In genomic region chr18:25435462-25435782, GRCh38 we compare ENCODE assay signal across 27 cellular contexts.
"Had no signal": no experiment of that assay in that cellular context is flagged by ENCODE, and none has a peak within 500 bp of the region (broad histone marks: within the 10 kb centered on the region; RNA-seq: fewer than 3 reads in every experiment).

No MANE protein-coding gene starts in this region.

- H3K36me3 ChIP-seq: Peyer's patch had no signal

- H3K4me1 ChIP-seq: Peyer's patch had no signal

- H3K27me3 ChIP-seq: Peyer's patch had no signal

- H3K9me3 ChIP-seq: Peyer's patch had no signal

- H3K27ac ChIP-seq: Peyer's patch, SK-N-MC had no signal

- DNase-seq: Kasumi-1, KG1, MM.1S, MV-4-11, NCI-H1092, NCI-H1105, NCI-H1417 treated with DMSO at 0.1 percent for 48 hours, NCI-H1436 treated with DMSO at 0.1 percent for 48 hours, NCI-H1694 treated with DMSO at 0.1 percent for 48 hours, NCI-H187 treated with DMSO at 0.1 percent for 48 hours, NCI-H2029, NCI-H2081, NCI-H2171 treated with DMSO at 0.1 percent for 48 hours, NCI-H2227 treated with DMSO at 0.1 percent for 48 hours, NCI-H345, NCI-H510A treated with DMSO at 0.1 percent for 48 hours, NCI-H524 treated with DMSO at 0.1 percent for 48 hours, NCI-H526 treated with DMSO at 0.1 percent for 48 hours, NCI-H774, PC-3, Peyer's patch, Right ventricle myocardium superior, RPMI8226, SHP77 treated with DMSO at 0.1 percent for 48 hours had no signal

- H3K4me3 ChIP-seq: K562, Peyer's patch, SK-N-MC had no signal

- ATAC-seq: K562, PC-3, SK-N-SH treated with all-trans-retinoic acid at 6 μM for 48 hours had no signal
